22 cellular contexts compared by ENCODE assay signal in the genomic region with DNA sequence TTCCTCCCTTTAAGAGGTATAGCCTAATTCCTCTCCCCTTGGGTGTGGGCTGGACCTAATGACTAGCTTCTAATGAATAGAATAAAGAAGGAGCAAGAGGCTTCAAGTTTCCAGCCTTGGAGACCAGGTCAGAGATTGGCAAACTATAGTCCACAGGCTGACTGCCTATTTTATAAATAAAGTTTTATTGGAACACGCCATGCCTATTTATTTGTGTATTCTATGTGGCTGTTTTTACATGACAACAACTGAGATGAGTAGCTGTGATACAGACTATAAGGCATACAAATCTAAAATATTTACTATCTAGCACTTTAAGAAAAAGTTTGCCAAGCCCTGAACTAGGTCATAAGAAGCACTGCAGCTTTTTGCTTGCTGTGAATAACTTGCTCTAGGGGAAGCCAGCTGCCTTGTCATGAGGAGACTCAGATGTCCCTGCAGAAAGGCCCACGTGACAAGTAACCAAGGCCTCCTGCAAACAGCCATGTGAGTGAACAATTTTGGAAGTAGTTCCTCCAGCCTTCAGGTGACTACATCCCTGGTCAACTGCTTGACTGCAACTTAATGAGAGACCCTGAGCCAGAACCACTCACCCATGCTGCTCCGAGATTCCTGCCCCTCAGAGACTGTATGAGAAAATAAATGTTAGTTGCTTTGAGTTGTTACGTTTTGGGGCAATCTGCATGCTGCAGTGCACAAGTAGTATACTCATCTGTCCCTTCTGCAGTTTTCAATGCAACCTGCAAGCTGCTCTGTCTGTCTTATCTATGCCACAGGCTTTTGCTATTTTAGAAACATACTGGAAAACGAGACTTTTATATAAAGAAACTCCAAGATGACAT. TPM values are rescaled to one million over a fixed set of nuclear protein-coding genes. Genes with fewer than 3 reads are reported as not detected.
A peak's percentile ranks its signal among the peaks of the same experiment; 100 is the strongest.
DNase-seq lines count a peak whose midpoint lies in the region; ATAC-seq, FAIRE-seq and TF ChIP-seq lines count a peak whose summit lies in the region.
"Had no signal": no experiment of that assay in that cellular context is flagged by ENCODE, and none has a peak within 500 bp of the region (broad histone marks: within the 10 kb centered on the region; RNA-seq: fewer than 3 reads in every experiment).

No MANE protein-coding gene starts in this region.

- H3K4me3 ChIP-seq in A549 (no peak overlapping the region), Loucy (ENCODE audit: low read length, poor library complexity, severe bottlenecking) (no peak overlapping the region), bronchial epithelial cell (ENCODE audit: low read depth, low read length) (no peak overlapping the region)
- H3K4me3 ChIP-seq: colonic mucosa, heart right ventricle had no signal

- peak overlapping the region; percentile 63 to 77 for H3K27ac ChIP-seq in A549
- H3K27ac ChIP-seq: colonic mucosa, heart right ventricle, parathyroid adenoma had no signal

- H3K9me3 ChIP-seq in A549 (no peaks in the 10 kb centered on the region), Loucy (ENCODE audit: insufficient read depth, low read depth, low read length) (no peaks in the 10 kb centered on the region)
- H3K9me3 ChIP-seq: Caco-2, colonic mucosa, heart right ventricle, SK-N-SH had no signal

- H3K36me3 ChIP-seq in Loucy (ENCODE audit: insufficient read depth, low read length) (no peaks in the 10 kb centered on the region), bronchial epithelial cell (ENCODE audit: control insufficient read depth, insufficient read depth, low read length) (no peaks in the 10 kb centered on the region)
- H3K36me3 ChIP-seq: colonic mucosa, heart right ventricle had no signal

- H3K27me3 ChIP-seq in Loucy (ENCODE audit: insufficient read depth, low read length, poor library complexity, severe bottlenecking) (no peaks in the 10 kb centered on the region), bronchial epithelial cell (ENCODE audit: control insufficient read depth, insufficient read depth, low read length) (no peaks in the 10 kb centered on the region)
- H3K27me3 ChIP-seq: colonic mucosa, heart right ventricle had no signal

- no peaks in the 10 kb centered on the region for H3K9me2 ChIP-seq in Loucy (replicated peaks; ENCODE audit: low read depth, low read length)
- H3K9me2 ChIP-seq: SK-N-SH had no signal

- FAIRE-seq in A549 (lab: Jason Lieb, UNC) (no peak), bronchial epithelial cell (lab: Jason Lieb, UNC) (no peak)
- FAIRE-seq: kidney, urothelium cell line had no signal

- in situ Hi-C loops in ACHN (cut with HindIII; ENCODE audit: low pct_ligation_motif_present, low pct_unique_long_range_greater_than_20kb, low sequenced_read_pairs) = no loop called here

- WGBS in A549 (ENCODE audit: missing lambda C conversion rate) = 27% methylated on average over 5 of the region's 5 CpGs

- CTCF ChIA-PET in A549 (lab: Yijun Ruan, JAX) = interaction anchor here (1.3 to 1.7 kb wide), 3 partner anchors 11 to 234 kb away, joined by 3 read pairs; no protein-coding TSS in a partner anchor

- peak in 1 of 2 experiments; percentile 39 for DNase-seq in A549 (ENCODE audit: low read depth in 1 of 2, low spot score in 1 of 2)
- peak; percentile 29 for DNase-seq in bronchial epithelial cell (ENCODE audit: low read depth)
- peak; percentile 21 for DNase-seq in midbrain (lab: John Stamatoyannopoulos, UW)
- DNase-seq in ACHN = no peak
- DNase-seq in KG1 (lab: John Stamatoyannopoulos, UW) = no peak
- DNase-seq in GM19238 (ENCODE audit: insufficient read length, low spot score) = no peak
- no peak for DNase-seq in activated CD4-positive, alpha-beta T cell treated with anti-CD3 and anti-CD28 coated beads, Interleukin-2, amount 50 U/mL, for 1 hour
- DNase-seq: activated CD8-positive, alpha-beta T cell treated with anti-CD3 and anti-CD28 coated beads, Interleukin-2, amount 10 ng/mL, durations not matched to agents 7 days and 5 days; Caco-2; colonic mucosa; erythroblast; heart right ventricle; HFFc6; KBM-7; kidney; NCI-H1417 treated with DMSO at 0.1 percent for 48 hours; NCI-H2227 treated with DMSO at 0.1 percent for 48 hours; SK-N-SH; stimulated activated naive CD8-positive, alpha-beta T cell treated with anti-CD3 and anti-CD28 coated beads, Interleukin-15, Interleukin-2, amounts not matched to agents 100 U/mL and 50 U/mL, for 24 hours had no signal

- H2AFZ ChIP-seq in Loucy (ENCODE audit: low read length) = peak overlapping the region; percentile 30; the same call in 1 of the 2 replicates
- H2AFZ ChIP-seq: parathyroid adenoma had no signal

- TF ChIP-seq RAD21 in A549 (conservative IDR thresholded peaks at IDR 0.05 in 1 of 2, IDR thresholded peaks at IDR 0.05 in 1 of 2) = no peak

- no peak overlapping the region for H3K9ac ChIP-seq in Loucy (ENCODE audit: low read depth, low read length, poor library complexity, severe bottlenecking)
- H3K9ac ChIP-seq: parathyroid adenoma, SK-N-SH had no signal

- TF ChIP-seq POLR2A in A549 (IDR thresholded peaks at IDR 0.05; ENCODE audit: low read length) = no peak

- TF ChIP-seq EP300 in A549 (IDR thresholded peaks at IDR 0.05) = no peak

- POLR2A ChIA-PET in A549 (lab: Yijun Ruan, JAX) = no interaction called here

- H3K4me2 ChIP-seq in A549 = peak overlapping the region; percentile 68
- no peak overlapping the region for H3K4me2 ChIP-seq in Loucy (ENCODE audit: low read depth, low read length, poor library complexity, severe bottlenecking)
- H3K4me2 ChIP-seq: SK-N-SH had no signal

- H4K20me1 ChIP-seq in Loucy (ENCODE audit: insufficient read depth, low read length, poor library complexity, severe bottlenecking) = no peaks in the 10 kb centered on the region

- H3K4me1 ChIP-seq in A549 (peaks cover 60% of the 10 kb centered on the region), Loucy (ENCODE audit: insufficient read depth, low read length, poor library complexity, severe bottlenecking) (peaks cover 3% of the 10 kb centered on the region)
- H3K4me1 ChIP-seq: colonic mucosa, parathyroid adenoma had no signal

- H3F3A ChIP-seq in Loucy (ENCODE audit: low read depth) = no peaks in the 10 kb centered on the region

- ATAC-seq in A549 = peak; percentile 36 to 69; a peak in 4 of 6 replicates
- ATAC-seq: activated CD8-positive, alpha-beta T cell treated with anti-CD3 and anti-CD28 coated beads, Interleukin-2, amount 10 ng/mL, durations not matched to agents 7 days and 5 days; stimulated activated naive CD8-positive, alpha-beta T cell treated with anti-CD3 and anti-CD28 coated beads, Interleukin-15, Interleukin-2, amounts not matched to agents 100 U/mL and 50 U/mL, for 24 hours had no signal

- H3K79me2 ChIP-seq in Loucy (ENCODE audit: insufficient read depth, low read length) = no peaks in the 10 kb centered on the region
- H3K79me2 ChIP-seq: parathyroid adenoma had no signal

- TF ChIP-seq CTCF in A549 (IDR thresholded peaks at IDR 0.05) (no peak), Loucy (conservative IDR thresholded peaks at IDR 0.05; ENCODE audit: low read length) (no peak), bronchial epithelial cell (IDR thresholded peaks at IDR 0.05; ENCODE audit: insufficient read depth, low read length, severe bottlenecking) (no peak)

TF ChIP-seq in A549, 52 proteins besides CTCF, POLR2A, EP300 and RAD21:
- TF ChIP-seq, protein P1, sequence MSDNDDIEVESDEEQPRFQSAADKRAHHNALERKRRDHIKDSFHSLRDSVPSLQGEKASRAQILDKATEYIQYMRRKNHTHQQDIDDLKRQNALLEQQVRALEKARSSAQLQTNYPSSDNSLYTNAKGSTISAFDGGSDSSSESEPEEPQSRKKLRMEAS (IDR thresholded peaks at IDR 0.05) = peak; percentile 31; the same call in 1 of the 2 replicates
- no peak for TF ChIP-seq HDAC2 (IDR thresholded peaks at IDR 0.05)
- TF ChIP-seq, protein P2, sequence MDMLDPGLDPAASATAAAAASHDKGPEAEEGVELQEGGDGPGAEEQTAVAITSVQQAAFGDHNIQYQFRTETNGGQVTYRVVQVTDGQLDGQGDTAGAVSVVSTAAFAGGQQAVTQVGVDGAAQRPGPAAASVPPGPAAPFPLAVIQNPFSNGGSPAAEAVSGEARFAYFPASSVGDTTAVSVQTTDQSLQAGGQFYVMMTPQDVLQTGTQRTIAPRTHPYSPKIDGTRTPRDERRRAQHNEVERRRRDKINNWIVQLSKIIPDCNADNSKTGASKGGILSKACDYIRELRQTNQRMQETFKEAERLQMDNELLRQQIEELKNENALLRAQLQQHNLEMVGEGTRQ (IDR thresholded peaks at IDR 0.05) = peak; percentile 60

RNA-seq across cellular contexts. Expression of gene MAP3K13, which starts 21.1 kb away (rescaled TPM):
- polyA plus RNA-seq in A549 (2011; rRNA removed) = 19.9 and 23.2 TPM in 2 replicates
- 6.5 and 6.9 TPM in 2 replicates for polyA plus RNA-seq in A549 (2012; cell fraction: cytosol; rRNA removed)
- polyA plus RNA-seq in A549 (2012; cell fraction: nucleus; rRNA removed) = 1.4 and 2.1 TPM in 2 replicates
- 15.8 to 16.3 TPM (median 15.9 TPM) in 3 replicates for polyA plus RNA-seq in A549 (2017; fragmentation: RNase III; extraction: RNeasy Plus Mini Kit Qiagen cat#74134 plus additional on column Dnase treatment)
- polyA minus RNA-seq in A549 (2011; rRNA and poly(A)+ RNA removed) = 14.9 and 16.2 TPM in 2 replicates
- total RNA-seq in bronchial epithelial cell = 14.5 and 25.6 TPM in 2 replicates

Comparison
In these comparisons a context has a peak if more than half of its experiments do, and no peak if none do; other contexts are left out.
1. DNase-seq: peak in bronchial epithelial cell (single experiment) and midbrain (single experiment); none in ACHN (single experiment), KG1 (single experiment), GM19238 (single experiment) and activated CD4-positive, alpha-beta T cell treated with anti-CD3 and anti-CD28 coated beads, Interleukin-2, amount 50 U/mL, for 1 hour (single experiment).